In genomic region chr6:129251669-129252376, GRCh38 we compare ENCODE assay signal across 8 cellular contexts.
DNase-seq lines count a peak whose midpoint lies in the region; ATAC-seq and TF ChIP-seq lines count a peak whose summit lies in the region.

No MANE protein-coding gene starts in this region.

- POLR2A ChIA-PET in PC-9 (lab: Charles Lee; ENCODE audit: unreplicated experiment): no interaction called here

- CTCF ChIA-PET in PC-9 (lab: Charles Lee): interaction anchor here (1.0 kb wide), 1 partner anchor 445 kb away, joined by 4 read pairs; no protein-coding TSS in a partner anchor

- ATAC-seq in GM21447 (IDR thresholded peaks at IDR 0.05; ENCODE audit: unreplicated experiment) (peak; percentile 84), psoas muscle (peak in 3 of 4 donors; percentile 7 to 79 (median 60))

- H3K4me3 ChIP-seq in PC-9 (no peak overlapping the region), psoas muscle (no peak overlapping the region)

- no peak overlapping the region for H2AFZ ChIP-seq in PC-9

- BruUV-seq in PC-9 (replicated peaks; lab: Mats Ljungman, UMichigan): no TSS peak

- H3K36me3 ChIP-seq in PC-9 (ENCODE audit: low read depth) (no peaks in the 10 kb centered on the region), psoas muscle (ENCODE audit: insufficient read depth in 1 of 2, low read depth in 1 of 2) (no peaks in the 10 kb centered on the region)

- peak overlapping the region; percentile 48 for H3K4me2 ChIP-seq in PC-9

- intact Hi-C loops in PC-9 (cut with micrococcal nuclease; ENCODE audit: unreplicated experiment): loop anchor here (2.0 to 10.0 kb wide), 4 partner anchors 117 to 1515 kb away; no protein-coding TSS in a partner anchor
- intact Hi-C loops in psoas muscle (cut with DNase I): loop anchor here (2.0 to 10.0 kb wide), 3 partner anchors 445 to 527 kb away; no protein-coding TSS in a partner anchor

- H3K9me3 ChIP-seq in PC-9 (ENCODE audit: insufficient read depth, low read depth) (no peaks in the 10 kb centered on the region), psoas muscle (no peaks in the 10 kb centered on the region)

- H3K4me1 ChIP-seq in PC-9 (replicated peaks; ENCODE audit: insufficient read depth) (0 out of 2 replicates have a peak, but pooled peaks cover 8% of the 10 kb centered on the region), psoas muscle (no peaks in the 10 kb centered on the region)

- no peaks in the 10 kb centered on the region for H3K27me3 ChIP-seq in PC-9 (ENCODE audit: insufficient read depth, low read depth)
- H3K27me3 ChIP-seq in psoas muscle (ENCODE audit: insufficient read depth in 3 of 3, low read length in 2 of 3): no peaks in the 10 kb centered on the region

- H3K79me2 ChIP-seq in PC-9 (ENCODE audit: low read depth): no peaks in the 10 kb centered on the region

- H4K20me1 ChIP-seq in PC-9 (ENCODE audit: insufficient read depth): no peaks in the 10 kb centered on the region

- H3K9me2 ChIP-seq in PC-9 (ENCODE audit: insufficient read depth): no peaks in the 10 kb centered on the region

- WGBS in psoas muscle, 3 donors: 70 to 72% (median 72%) methylated on average over 13 of the region's 13 CpGs

- no peaks in the 10 kb centered on the region for H3F3A ChIP-seq in PC-9 (ENCODE audit: insufficient read depth, low read depth)

- peak; percentile 18 for DNase-seq in GDM1 (lab: John Stamatoyannopoulos, UW)
- peak; percentile 27 for DNase-seq in HPDE6-E6E7 (ENCODE audit: extremely low spot score)
- peak; percentile 42 to 64 for DNase-seq in PC-9
- peak; percentile 18 for DNase-seq in activated gamma-delta T cell treated with anti-CD3 and anti-CD28 coated beads, Interleukin-2, amount 50 U/mL, for 16 hours (ENCODE audit: low read depth)
- DNase-seq in globus pallidus (ENCODE audit: low spot score): peak; percentile 78
- DNase-seq in psoas muscle: peak in 1 of 2 donors; percentile 14
- DNase-seq in ecto neural progenitor cell (ENCODE audit: low spot score): no peak

- peak; percentile 95 for TF ChIP-seq CTCF in PC-9 (conservative IDR thresholded peaks at IDR 0.05)
- TF ChIP-seq CTCF in psoas muscle (IDR thresholded peaks at IDR 0.05): peak; percentile 78

- no peak overlapping the region for H3K27ac ChIP-seq in PC-9
- H3K27ac ChIP-seq in psoas muscle: no peak overlapping the region
